ENCODE assay signal across 17 cellular contexts in genomic region chr18:57929922-57930321, GRCh38.
"Had no signal": no experiment of that assay in that cellular context is flagged by ENCODE, and none has a peak within 500 bp of the region (broad histone marks: within the 10 kb centered on the region; RNA-seq: fewer than 3 reads in every experiment).

No MANE protein-coding gene starts in this region.

- DNase-seq: Karpas-422; KG1; MM.1S; MV-4-11; NCI-H1417 treated with DMSO at 0.1 percent for 48 hours; NCI-H1694 treated with DMSO at 0.1 percent for 48 hours; NCI-H446; NCI-H526 treated with DMSO at 0.1 percent for 48 hours; NK-92 treated with Interleukin-12 subunit alpha and Interleukin-12 subunit beta, amount 100 ng/mL, for 24 hours; PC-9; Right ventricle myocardium superior; SHP77 treated with DMSO at 0.1 percent for 48 hours; T-cell had no signal

- H3K9me3 ChIP-seq: SJSA1 had no signal

- H3K36me3 ChIP-seq: SJSA1 had no signal

- H3K4me3 ChIP-seq: PC-9, SJSA1 had no signal

- H3K9me3 Mint-ChIP-seq: T-cell had no signal

- H3K27me3 ChIP-seq: SJSA1 had no signal

- ATAC-seq: Panc1, SK-N-SH treated with all-trans-retinoic acid at 6 μM for 48 hours, T-cell had no signal

- H3K36me3 Mint-ChIP-seq: T-cell had no signal

- H3K27ac ChIP-seq: PC-9, SJSA1 had no signal

- H3K27ac Mint-ChIP-seq: T-cell had no signal

- H3K4me2 ChIP-seq: PC-9 had no signal

- FAIRE-seq: RCC 7860 had no signal

- H3K4me3 Mint-ChIP-seq: T-cell had no signal

- H2AFZ ChIP-seq: PC-9 had no signal
